15 cellular contexts compared by ENCODE assay signal in the genomic region with DNA sequence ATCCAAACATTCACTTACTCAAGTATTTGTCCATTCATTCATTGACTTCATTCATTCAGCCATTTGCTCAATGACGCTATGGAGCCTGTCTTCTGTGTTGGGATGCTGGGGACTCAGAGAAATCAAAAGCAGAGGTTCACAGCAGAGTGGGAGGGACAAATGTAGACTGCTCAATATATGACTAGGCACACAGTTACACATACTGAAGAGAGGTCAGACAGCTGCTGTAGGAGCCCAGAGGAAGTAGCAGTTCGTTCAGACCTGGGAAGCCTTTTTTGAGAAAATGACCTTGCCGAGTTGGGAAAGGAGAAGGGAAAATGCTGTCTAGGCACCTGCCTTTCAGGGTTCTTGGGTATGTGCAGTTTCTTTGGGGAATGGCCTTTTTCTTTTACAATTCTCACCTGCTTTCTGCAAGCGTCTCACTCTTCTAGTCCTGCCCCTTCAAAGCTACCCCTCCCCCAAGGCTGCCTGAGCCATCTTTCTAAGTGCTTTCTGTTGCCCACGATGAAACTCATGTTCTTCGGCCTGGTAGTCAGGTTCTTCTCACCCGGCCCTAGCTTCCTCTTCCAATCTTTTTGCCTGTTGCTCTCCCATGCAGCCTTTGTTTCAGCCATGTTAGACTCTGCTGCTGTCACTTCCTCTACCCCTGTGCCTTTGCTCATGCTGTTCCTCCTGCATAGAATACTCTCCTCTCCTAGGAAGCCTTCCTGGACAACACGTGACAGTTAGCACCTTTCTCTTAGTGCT. TPM values are rescaled to one million over a fixed set of nuclear protein-coding genes. Genes with fewer than 3 reads are reported as not detected.
DNase-seq lines count a peak whose midpoint lies in the region; ATAC-seq and TF ChIP-seq lines count a peak whose summit lies in the region.
"Had no signal": no experiment of that assay in that cellular context is flagged by ENCODE, and none has a peak within 500 bp of the region (broad histone marks: within the 10 kb centered on the region; RNA-seq: fewer than 3 reads in every experiment).

No MANE protein-coding gene starts in this region.

- H3K4me1 ChIP-seq in HEK293 (ENCODE audit: control insufficient read depth, insufficient read depth, low read length) = no peaks in the 10 kb centered on the region
- peaks cover 24 to 26% of the 10 kb centered on the region in 2 experiments for H3K4me1 ChIP-seq in neutrophil (ENCODE audit: control insufficient read depth in 1 of 2, insufficient read depth in 1 of 2, low read depth in 1 of 2, low read length in 1 of 2)
- H3K4me1 ChIP-seq in testis = peaks cover 7% of the 10 kb centered on the region
- H3K4me1 ChIP-seq in lower lobe of right lung = peaks cover 9% of the 10 kb centered on the region

- H3K27me3 ChIP-seq in neutrophil = no peaks in the 10 kb centered on the region
- H3K27me3 ChIP-seq in testis = no peaks in the 10 kb centered on the region
- H3K27me3 ChIP-seq in lower lobe of right lung (ENCODE audit: low read depth) = no peaks in the 10 kb centered on the region
- H3K27me3 ChIP-seq: BLaER1 treated with 17β-estradiol and CSF1 and Interleukin-3, amounts not matched to agents 10 nM and 100 nM; cardiac muscle cell had no signal

- DNase-seq in GM13977 (ENCODE audit: low spot score) (peak; percentile 62), NB4 (ENCODE audit: low read depth) (peak; percentile 68), testis (no peak), lower lobe of right lung (no peak)
- no peak for DNase-seq in stimulated activated CD4-positive, alpha-beta T cell treated with anti-CD3 and anti-CD28 coated beads, Interleukin-2, amount 100 ng/mL, for 24 hours
- DNase-seq: NCI-H2171; stimulated activated CD4-positive, alpha-beta T cell treated with anti-CD3 and anti-CD28 coated beads, Interleukin-4, amount 100 ng/mL, for 24 hours had no signal

- H3K36me3 ChIP-seq in HEK293 (ENCODE audit: control insufficient read depth in 2 of 2, insufficient read depth in 1 of 2, low read length in 2 of 2) (no peaks in the 10 kb centered on the region), neutrophil (no peaks in the 10 kb centered on the region), testis (ENCODE audit: low read depth, missing control alignments) (no peaks in the 10 kb centered on the region), lower lobe of right lung (no peaks in the 10 kb centered on the region)
- H3K36me3 ChIP-seq: BLaER1 treated with 17β-estradiol and CSF1 and Interleukin-3, amounts not matched to agents 10 nM and 100 nM; cardiac muscle cell had no signal

- in situ Hi-C loops in GM13977 (cut with MboI; ENCODE audit: low pct_unique_long_range_greater_than_20kb, low sequenced_read_pairs, unreplicated experiment) = no loop called here

- H3K4me3 ChIP-seq in HEK293 (ENCODE audit: low read depth, low read length) (no peak overlapping the region), NB4 (ENCODE audit: low read depth, low read length) (peak overlapping the region; percentile 37), neutrophil (ENCODE audit: low read depth in 1 of 2, low read length in 1 of 2) (no peak overlapping the region), testis (no peak overlapping the region), lower lobe of right lung (no peak overlapping the region)
- H3K4me3 ChIP-seq: BLaER1 treated with 17β-estradiol and CSF1 and Interleukin-3, amounts not matched to agents 10 nM and 100 nM; cardiac muscle cell; SK-N-MC had no signal

- POLR2A ChIA-PET in HEK293 (lab: Yijun Ruan, JAX) = no interaction called here

- ATAC-seq in lower lobe of right lung = no peak
- ATAC-seq: activated naive CD4-positive, alpha-beta T cell treated with anti-CD3 and anti-CD28 coated beads, Interleukin-2, amount 50 U/mL, for 72 hours; sciatic nerve; stimulated activated effector memory CD8-positive, alpha-beta T cell treated with anti-CD3 and anti-CD28 coated beads, Interleukin-12 subunit alpha, Interleukin-12 subunit beta, amount 100 ng/mL, for 72 hours had no signal

- CTCF ChIA-PET in HEK293 (lab: Yijun Ruan, JAX) = interaction anchor here (3.1 to 3.4 kb wide), 2 partner anchors 8 to 57 kb away, joined by 14 to 17 read pairs; no protein-coding TSS in a partner anchor

- no peak for TF ChIP-seq CTCF in GM13977 (IDR thresholded peaks at IDR 0.05; ENCODE audit: extremely low read depth, insufficient read depth, missing control alignments)
- TF ChIP-seq CTCF in HEK293 (tag by site-specific recombination; IDR thresholded peaks at IDR 0.05) = no peak
- no peak for TF ChIP-seq CTCF in NB4 (IDR thresholded peaks at IDR 0.05; ENCODE audit: low read depth, low read length)
- no peak for TF ChIP-seq CTCF in neutrophil (IDR thresholded peaks at IDR 0.05)
- no peak for TF ChIP-seq CTCF in testis (IDR thresholded peaks at IDR 0.05)
- no peak for TF ChIP-seq CTCF in lower lobe of right lung (IDR thresholded peaks at IDR 0.05)

- WGBS in testis, 2 donors = 80 to 83% methylated on average over 8 of the region's 8 CpGs

- H3K27ac ChIP-seq in HEK293 (ENCODE audit: extremely low read depth, low read depth, low read length) (no peak overlapping the region), neutrophil (peak overlapping the region; percentile 45), testis (no peak overlapping the region), lower lobe of right lung (no peak overlapping the region)
- H3K27ac ChIP-seq: BLaER1 treated with 17β-estradiol and CSF1 and Interleukin-3, amounts not matched to agents 10 nM and 100 nM; cardiac muscle cell; SK-N-MC had no signal

- H3K9me3 ChIP-seq in HEK293 (ENCODE audit: control insufficient read depth, insufficient read depth, low read depth, low read length) = no peaks in the 10 kb centered on the region
- no peaks in the 10 kb centered on the region for H3K9me3 ChIP-seq in neutrophil
- H3K9me3 ChIP-seq in testis = no peaks in the 10 kb centered on the region
- no peaks in the 10 kb centered on the region for H3K9me3 ChIP-seq in lower lobe of right lung
- H3K9me3 ChIP-seq: BLaER1 treated with 17β-estradiol and CSF1 and Interleukin-3, amounts not matched to agents 10 nM and 100 nM had no signal

- TF ChIP-seq POLR2A in NB4 (IDR thresholded peaks at IDR 0.05; ENCODE audit: extremely low read depth, insufficient read length) = no peak
- no peak for TF ChIP-seq POLR2A in testis (IDR thresholded peaks at IDR 0.05)

- intact Hi-C loops in testis (cut with DNase I; ENCODE audit: low total_unique reads) = no loop called here
- intact Hi-C loops in lower lobe of right lung (cut with DNase I) = no loop called here

TF ChIP-seq in HEK293, 187 proteins besides CTCF, POLR2A, EP300 and RAD21:
- TF ChIP-seq ZNF623 (tag by site-specific recombination; IDR thresholded peaks at IDR 0.05) = peak; percentile 21; the same call in 1 of the 2 replicates
- TF ChIP-seq ZNF155 (tag by site-specific recombination; IDR thresholded peaks at IDR 0.05) = no peak
- TF ChIP-seq YY1 (tag by site-specific recombination; IDR thresholded peaks at IDR 0.05) = no peak
- no peak for TF ChIP-seq ZNF223 (tag by site-specific recombination; IDR thresholded peaks at IDR 0.05)
- no peak for TF ChIP-seq ZNF521 (tag by site-specific recombination; IDR thresholded peaks at IDR 0.05)
- TF ChIP-seq ZNF501 (tag by site-specific recombination; IDR thresholded peaks at IDR 0.05) = no peak
- no peak for TF ChIP-seq KLF7 (tag by site-specific recombination; IDR thresholded peaks at IDR 0.05; ENCODE audit: borderline replicate concordance)
- no peak for TF ChIP-seq ZNF140 (tag by site-specific recombination; IDR thresholded peaks at IDR 0.05)

RNA-seq across cellular contexts. Expression of a gene that starts 4.2 kb away (rescaled TPM):
- total RNA-seq in testis (10 to 100 TPM; 20.1 to 22.4 TPM), lower lobe of right lung (36.0 TPM)
- 10.8 TPM for polyA plus RNA-seq in testis (ENCODE audit: insufficient read depth, low read depth, low replicate concordance)

RNA-seq across cellular contexts. Expression of a gene that starts 42.2 kb away (rescaled TPM):
- total RNA-seq in testis (10 to 100 TPM; 40.9 to 54.6 TPM), lower lobe of right lung (7.4 TPM)
- 77.6 TPM for polyA plus RNA-seq in testis (ENCODE audit: insufficient read depth, low read depth, low replicate concordance)

Comparison
In these comparisons a context has a peak if more than half of its experiments do, and no peak if none do; other contexts are left out.
1. DNase-seq: peak in GM13977 (single experiment) and NB4 (single experiment); none in stimulated activated CD4-positive, alpha-beta T cell treated with anti-CD3 and anti-CD28 coated beads, Interleukin-2, amount 100 ng/mL, for 24 hours (0 of 2), testis (single experiment) and lower lobe of right lung (single experiment).